Comparison of ENCODE assay signal across 22 cellular contexts in the genomic region with DNA sequence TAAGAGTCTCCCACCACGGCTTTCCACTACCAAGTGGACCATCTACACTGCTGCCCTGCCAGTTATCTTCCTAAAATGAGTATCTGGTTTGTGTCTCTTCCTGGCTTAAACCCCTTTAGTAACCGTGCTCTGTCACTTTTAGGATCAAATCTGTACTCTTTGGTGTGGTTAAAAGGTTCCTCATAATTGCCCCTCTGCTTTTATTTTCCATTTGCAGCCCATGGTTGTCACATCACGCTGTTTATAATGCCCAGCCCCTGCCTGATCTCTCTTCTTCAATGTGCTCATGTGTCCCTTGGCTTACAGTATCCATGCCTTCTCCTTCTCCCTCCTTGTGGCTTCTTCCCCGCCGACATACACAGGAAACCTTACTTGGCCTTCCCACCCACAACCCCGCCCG.
"Had no signal": no experiment of that assay in that cellular context is flagged by ENCODE, and none has a peak within 500 bp of the region (broad histone marks: within the 10 kb centered on the region; RNA-seq: fewer than 3 reads in every experiment).

No MANE protein-coding gene starts in this region.

- H3K4me3 Mint-ChIP-seq: activated CD4-positive, alpha-beta T cell treated with anti-CD3 and anti-CD28 coated beads, Interleukin-2, amount 10 ng/mL, durations not matched to agents 7 days and 5 days; memory B cell; neural crest cell; stimulated activated memory B cell treated with anti-CD40 and anti-IgM and Interleukin-4, amounts not matched to agents 10 μg/mL and 1 μg/mL and 100 μg/mL, for 72 hours had no signal

- H3K27me3 ChIP-seq: esophagus squamous epithelium, gastroesophageal sphincter, right lobe of liver, testis, uterus had no signal

- H3K36me3 ChIP-seq: gastroesophageal sphincter, right lobe of liver, uterus had no signal

- DNase-seq: activated CD4-positive, alpha-beta T cell treated with anti-CD3 and anti-CD28 coated beads, Interleukin-2, amount 10 ng/mL, durations not matched to agents 7 days and 5 days; activated T-cell treated with anti-CD3 and anti-CD28 coated beads, Interleukin-2, amount 50 U/mL, for 1 hour; amygdala; esophagus squamous epithelium; head of caudate nucleus; left cardiac atrium; occipital lobe; right lobe of liver; stimulated activated CD4-positive, alpha-beta T cell treated with anti-CD3 and anti-CD28 coated beads, Interleukin-2, amount 100 ng/mL, for 24 hours; T-helper 1 cell; testis; trophoblast cell; uterus had no signal

- H3K4me3 ChIP-seq: coronary artery, esophagus squamous epithelium, gastroesophageal sphincter, right lobe of liver, skin epidermis, testis, uterus had no signal

- H3K9me3 ChIP-seq: esophagus squamous epithelium, gastroesophageal sphincter, right lobe of liver, testis, uterus had no signal

- H3K36me3 Mint-ChIP-seq: activated naive CD4-positive, alpha-beta T cell treated with anti-CD3 and anti-CD28 coated beads, Interleukin-2, amount 50 U/mL, for 72 hours; stimulated activated memory B cell treated with anti-CD40 and anti-IgM and Interleukin-4, amounts not matched to agents 10 μg/mL and 1 μg/mL and 100 μg/mL, for 72 hours had no signal

- H3K4me1 ChIP-seq: esophagus squamous epithelium, gastroesophageal sphincter, testis, uterus had no signal

- H3K9me3 Mint-ChIP-seq: activated CD4-positive, alpha-beta T cell treated with anti-CD3 and anti-CD28 coated beads, Interleukin-2, amount 10 ng/mL, durations not matched to agents 7 days and 5 days; activated naive CD4-positive, alpha-beta T cell treated with anti-CD3 and anti-CD28 coated beads, Interleukin-2, amount 50 U/mL, for 72 hours; neural crest cell had no signal

- H3K27ac ChIP-seq: coronary artery, esophagus squamous epithelium, gastroesophageal sphincter, right lobe of liver, skin epidermis, testis, uterus had no signal

- H3K27ac Mint-ChIP-seq: activated CD4-positive, alpha-beta T cell treated with anti-CD3 and anti-CD28 coated beads, Interleukin-2, amount 10 ng/mL, durations not matched to agents 7 days and 5 days; activated naive CD4-positive, alpha-beta T cell treated with anti-CD3 and anti-CD28 coated beads, Interleukin-2, amount 50 U/mL, for 72 hours; memory B cell; stimulated activated memory B cell treated with anti-CD40 and anti-IgM and Interleukin-4, amounts not matched to agents 10 μg/mL and 1 μg/mL and 100 μg/mL, for 72 hours had no signal

- ATAC-seq: gastroesophageal sphincter; left cardiac atrium; stimulated activated memory B cell treated with anti-CD40 and anti-IgM and Interleukin-4, amounts not matched to agents 10 μg/mL and 1 μg/mL and 100 μg/mL, for 72 hours had no signal

- FAIRE-seq: bronchial epithelial cell, islet of Langerhans had no signal

- H3K4me1 Mint-ChIP-seq: memory B cell; stimulated activated memory B cell treated with anti-CD40 and anti-IgM and Interleukin-4, amounts not matched to agents 10 μg/mL and 1 μg/mL and 100 μg/mL, for 72 hours had no signal
